Comparison of ENCODE assay signal across 8 cellular contexts in the genomic region with DNA sequence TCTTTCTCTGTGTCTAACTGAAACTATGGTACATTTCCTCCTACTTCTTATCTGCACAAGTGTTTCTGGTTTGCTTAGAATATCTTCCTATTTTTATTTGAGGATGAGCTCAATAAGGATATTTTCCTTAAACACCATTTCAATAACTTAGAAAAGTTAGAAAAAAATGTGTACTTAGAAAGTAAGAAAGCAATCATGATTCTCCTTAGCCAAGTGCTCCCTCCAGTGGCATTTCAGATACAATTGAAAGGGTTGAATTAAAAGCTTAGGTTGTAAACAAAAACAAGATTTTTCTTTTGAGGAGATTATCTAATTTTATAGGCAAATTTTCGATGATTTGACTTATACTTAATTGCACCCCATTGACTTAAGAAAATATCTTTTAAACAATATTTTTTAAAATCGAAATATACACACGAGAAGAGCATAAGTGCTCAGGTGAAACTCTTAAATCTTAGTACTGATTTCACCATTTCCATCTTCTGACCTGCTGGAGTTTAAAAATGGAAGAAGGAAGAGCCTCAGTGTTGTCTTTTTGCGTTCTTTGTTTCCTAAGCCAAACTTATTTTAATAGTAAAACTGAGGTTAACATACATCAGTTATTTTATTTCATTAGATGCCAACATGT. TPM values are rescaled to one million over a fixed set of nuclear protein-coding genes. Genes with fewer than 3 reads are reported as not detected.
DNase-seq lines count a peak whose midpoint lies in the region; ATAC-seq lines count a peak whose summit lies in the region.

No MANE protein-coding gene starts in this region.

- peak; percentile 86 for DNase-seq in DMS53 (lab: John Stamatoyannopoulos, UW)
- peak; percentile 5 for DNase-seq in OCI-M2 (lab: John Stamatoyannopoulos, UW; ENCODE audit: unreplicated experiment)
- peak; percentile 83 for DNase-seq in dermis blood vessel endothelial cell
- peak; percentile 63 for DNase-seq in myocyte (ENCODE audit: low read depth)

- ATAC-seq in HG03432 (IDR thresholded peaks at IDR 0.05; ENCODE audit: unreplicated experiment): peak; percentile 51
- ATAC-seq in GM21447 (IDR thresholded peaks at IDR 0.05; ENCODE audit: unreplicated experiment): no peak
- ATAC-seq in HG02981 (IDR thresholded peaks at IDR 0.05; ENCODE audit: unreplicated experiment): no peak
- no peak for ATAC-seq in GM19452 (IDR thresholded peaks at IDR 0.05; ENCODE audit: unreplicated experiment)

RNA-seq across cellular contexts. Expression of a gene that starts 26.9 kb away (rescaled TPM):
- not detected in 2 replicates for total RNA-seq in dermis blood vessel endothelial cell
- total RNA-seq in myocyte: not detected in 2 replicates
- polyA plus RNA-seq in myocyte (2012): not detected

RNA-seq across cellular contexts. Expression of a gene that starts 50.8 kb away (rescaled TPM):
- total RNA-seq in dermis blood vessel endothelial cell (58.3 and 86.8 TPM in 2 replicates), myocyte (48.7 and 66.2 TPM in 2 replicates)
- polyA plus RNA-seq in myocyte (2012): 88.9 TPM

Comparison
In these comparisons a context has a peak if more than half of its experiments do, and no peak if none do; other contexts are left out.
1. DNase-seq: peak in every context shown above with its lines; median percentile 86 in DMS53; 83 in dermis blood vessel endothelial cell; 63 in myocyte; 5 in OCI-M2.